Comparison of ENCODE assay signal across 8 cellular contexts in the genomic region with DNA sequence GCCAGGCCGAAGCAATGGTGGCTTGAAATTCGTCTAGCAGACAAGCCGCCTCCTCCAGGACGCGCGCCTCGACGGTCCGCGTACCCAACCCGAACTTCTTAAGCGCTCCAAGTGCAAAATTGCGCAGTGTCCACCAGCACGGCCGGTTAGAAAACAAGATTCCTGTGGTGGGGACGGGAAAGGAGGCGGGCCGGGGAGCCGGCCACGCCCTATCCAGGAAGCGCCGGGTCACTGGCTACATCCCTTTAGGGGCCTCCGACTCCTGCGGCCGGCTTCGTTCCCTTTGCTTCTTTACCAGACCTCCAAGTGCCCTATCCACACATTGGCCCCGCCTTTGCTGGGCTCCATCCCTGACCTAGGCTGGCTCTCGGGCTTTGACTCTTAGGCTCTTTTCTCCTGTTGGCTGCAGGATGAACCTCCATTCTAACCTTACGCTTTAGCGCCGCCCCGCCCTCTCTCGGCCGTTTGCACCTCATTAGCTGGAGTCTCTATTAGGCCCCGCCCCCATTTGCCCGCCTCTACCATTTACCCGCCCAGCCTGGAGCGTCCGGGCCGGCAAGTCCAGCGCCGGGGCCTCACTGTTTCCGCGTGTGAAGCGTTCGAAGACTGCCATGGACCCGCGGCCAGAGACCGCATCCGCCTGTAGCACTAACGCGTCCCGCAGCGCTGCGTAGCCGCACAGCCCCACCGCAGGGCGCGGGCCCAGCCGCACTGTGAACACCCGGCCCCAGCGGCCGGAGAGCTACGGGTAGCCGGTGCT. TPM values are rescaled to one million over a fixed set of nuclear protein-coding genes. Genes with fewer than 3 reads are reported as not detected.
DNase-seq lines count a peak whose midpoint lies in the region; ATAC-seq and TF ChIP-seq lines count a peak whose summit lies in the region.
"Not testable (repeated sequence)": the region's sequence is repeated elsewhere in the genome, so short reads cannot be mapped to it uniquely, and the experiment has no call there.

No MANE protein-coding gene starts in this region.

- H3K79me2 ChIP-seq in ACC112 (ENCODE audit: control insufficient read depth, insufficient read depth, low read length, unreplicated experiment) = not testable (repeated sequence)

- H3K4me3 ChIP-seq in ACC112 (ENCODE audit: low read depth, low read length) (peak overlapping the region; percentile 60), dorsolateral prefrontal cortex (peak overlapping the region; percentile 31 to 70 (median 54))

- not testable (repeated sequence) for H3K27ac ChIP-seq in ACC112 (ENCODE audit: low read depth, low read length)
- H3K27ac ChIP-seq in dorsolateral prefrontal cortex = peak overlapping the region in 53 of 59 donors; percentile 25 to 98 (median 76)

- DNase-seq in NOMO-1 treated with DMSO at 0.1 percent for 48 hours (lab: John Stamatoyannopoulos, UW; ENCODE audit: unreplicated experiment) (peak; percentile 69), dorsolateral prefrontal cortex (peak in 9 of 10 donors; percentile 54 to 85 (median 74)), iPS-NIHi11 (ENCODE audit: low spot score) (peak; percentile 43), posterior cingulate gyrus (peak; percentile 63 to 97 (median 74))
- peak; percentile 48 for DNase-seq in activated CD8-positive, alpha-beta memory T cell treated with anti-CD3 and anti-CD28 coated beads, Interleukin-2, amount 50 U/mL, for 4 hours

- H3K27me3 ChIP-seq in ACC112 (ENCODE audit: insufficient read depth, low read length); dorsolateral prefrontal cortex: not testable (repeated sequence)

- TF ChIP-seq CTCF in dorsolateral prefrontal cortex (IDR thresholded peaks at IDR 0.05 in 54 of 56, conservative IDR thresholded peaks at IDR 0.05 in 2 of 56; ENCODE audit: low read depth in 1 of 56, partially characterized antibody in 56 of 56) = peak in 27 of 56 donors; percentile 8 to 56 (median 21)

- H2AFZ ChIP-seq in ACC112 (ENCODE audit: low read length, unreplicated experiment) = not testable (repeated sequence)

- not testable (repeated sequence) for H3K36me3 ChIP-seq in ACC112 (ENCODE audit: insufficient read depth, low read length)

- ATAC-seq in GM18867 (IDR thresholded peaks at IDR 0.05; ENCODE audit: unreplicated experiment) = peak; percentile 48
- ATAC-seq in HG03139 (IDR thresholded peaks at IDR 0.05; ENCODE audit: unreplicated experiment) = peak; percentile 52

- H3K4me1 ChIP-seq in ACC112 (ENCODE audit: control insufficient read depth, insufficient read depth, low read length, unreplicated experiment) = peaks cover 20% of the 10 kb centered on the region

- intact Hi-C loops in dorsolateral prefrontal cortex (cut with DNase I); posterior cingulate gyrus (cut with DNase I): not testable (repeated sequence)

RNA-seq across cellular contexts. Expression of a gene that starts 11.8 kb away (rescaled TPM):
- 100 to 1,000 TPM in 69 of 120 experiments, 10 to 100 TPM in 51; 73.7 to 138 (median 102) TPM for total RNA-seq in dorsolateral prefrontal cortex

RNA-seq across cellular contexts. Expression of a gene that starts 32.8 kb away (rescaled TPM):
- total RNA-seq in dorsolateral prefrontal cortex = 100 to 1,000 TPM in 6 of 120 experiments, 10 to 100 TPM in 114; 42.2 to 113 (median 77.4) TPM

RNA-seq across cellular contexts. Expression of a gene that starts 35.5 kb away (rescaled TPM):
- total RNA-seq in dorsolateral prefrontal cortex = 10 to 100 TPM in 4 of 120 experiments, 1 to 10 TPM in 53, not detected in 63; 1.4 to 14.0 (median 2.9) TPM

RNA-seq across cellular contexts. Expression of a gene that starts 39.4 kb away (rescaled TPM):
- 1 to 10 TPM in 5 of 120 experiments, under 1 TPM in 20, not detected in 95; 0.18 to 1.7 (median 0.63) TPM for total RNA-seq in dorsolateral prefrontal cortex

RNA-seq across cellular contexts. Expression of a gene that starts 59.8 kb away (rescaled TPM):
- total RNA-seq in dorsolateral prefrontal cortex = 10 to 100 TPM; 22.7 to 66.6 (median 39.6) TPM
